Comparison of ENCODE assay signal across 15 cellular contexts in genomic region chr10:10871312-10871711, GRCh38.
DNase-seq lines count a peak whose midpoint lies in the region; ATAC-seq and TF ChIP-seq lines count a peak whose summit lies in the region.
"Had no signal": no experiment of that assay in that cellular context is flagged by ENCODE, and none has a peak within 500 bp of the region (broad histone marks: within the 10 kb centered on the region; RNA-seq: fewer than 3 reads in every experiment).

No MANE protein-coding gene starts in this region.

- intact Hi-C loops in esophagus muscularis mucosa (cut with DNase I) (no loop called here), stomach (cut with DNase I; ENCODE audit: low total_unique reads) (no loop called here)

- WGBS in esophagus muscularis mucosa = 57% methylated on average over 6 of the region's 6 CpGs
- WGBS in stomach, 5 donors = 80 to 90% (median 82%) methylated on average over 6 of the region's 6 CpGs

- TF ChIP-seq EP300 in esophagus muscularis mucosa (IDR thresholded peaks at IDR 0.05) (no peak), stomach (IDR thresholded peaks at IDR 0.05) (no peak)

- H3K4me3 ChIP-seq in SJCRH30 (peak overlapping the region; percentile 20), esophagus muscularis mucosa (no peak overlapping the region), muscle layer of duodenum (ENCODE audit: low read depth in 1 of 2, low read length in 2 of 2) (no peak overlapping the region), stomach (no peak overlapping the region)

- H3K27me3 ChIP-seq in SJCRH30 (no peaks in the 10 kb centered on the region), esophagus muscularis mucosa (no peaks in the 10 kb centered on the region), muscle layer of duodenum (ENCODE audit: low read depth, low read length) (no peaks in the 10 kb centered on the region), stomach (no peaks in the 10 kb centered on the region)

- ATAC-seq in GM19467 (IDR thresholded peaks at IDR 0.05; ENCODE audit: unreplicated experiment) = no peak
- ATAC-seq in stimulated activated naive CD8-positive, alpha-beta T cell treated with anti-CD3 and anti-CD28 coated beads, Interleukin-15, Interleukin-2, amounts not matched to agents 100 U/mL and 50 U/mL, for 24 hours = no peak
- ATAC-seq: T-helper 17 cell had no signal

- no peaks in the 10 kb centered on the region for H3K36me3 ChIP-seq in SJCRH30
- H3K36me3 ChIP-seq in esophagus muscularis mucosa = no peaks in the 10 kb centered on the region
- no peaks in the 10 kb centered on the region for H3K36me3 ChIP-seq in muscle layer of duodenum (ENCODE audit: control insufficient read depth in 1 of 2, insufficient read depth in 2 of 2, low read length in 2 of 2)
- H3K36me3 ChIP-seq in stomach = no peaks in the 10 kb centered on the region

- peaks cover 3% of the 10 kb centered on the region for H3K4me1 Mint-ChIP-seq in activated CD4-positive, alpha-beta T cell treated with anti-CD3 and anti-CD28 coated beads, Interleukin-2, amount 10 ng/mL, durations not matched to agents 7 days and 5 days
- H3K4me1 Mint-ChIP-seq: T-helper 17 cell had no signal

- TF ChIP-seq POLR2A in esophagus muscularis mucosa (IDR thresholded peaks at IDR 0.05; ENCODE audit: low read depth) (no peak), stomach (IDR thresholded peaks at IDR 0.05) (no peak)

- CTCF ChIA-PET in activated CD4-positive, alpha-beta T cell treated with anti-CD3 and anti-CD28 coated beads, Interleukin-2, amount 10 ng/mL, durations not matched to agents 7 days and 5 days (lab: Charles Lee) = no interaction called here

- H3K4me1 ChIP-seq in SJCRH30 (peaks cover 24% of the 10 kb centered on the region), esophagus muscularis mucosa (peaks cover 23 to 34% (median 28%) of the 10 kb centered on the region in 4 donors), muscle layer of duodenum (ENCODE audit: control insufficient read depth in 1 of 2, insufficient read depth in 2 of 2, low read length in 2 of 2) (peaks cover 7 to 16% of the 10 kb centered on the region in 2 donors), stomach (peaks cover 0 to 29% (median 15%) of the 10 kb centered on the region in 4 donors)

- peak overlapping the region; percentile 11 for H3K27ac ChIP-seq in SJCRH30
- peak overlapping the region; percentile 71 to 80 (median 74) for H3K27ac ChIP-seq in esophagus muscularis mucosa (replicated peaks in 1 of 4)
- peak overlapping the region; percentile 78 for H3K27ac ChIP-seq in muscle layer of duodenum (ENCODE audit: low read length)
- peak overlapping the region in 3 of 5 donors; percentile 43 to 61 (median 53) for H3K27ac ChIP-seq in stomach

- no peaks in the 10 kb centered on the region for H3K36me3 Mint-ChIP-seq in activated CD4-positive, alpha-beta T cell treated with anti-CD3 and anti-CD28 coated beads, Interleukin-2, amount 10 ng/mL, durations not matched to agents 7 days and 5 days (ENCODE audit: low read depth)
- H3K36me3 Mint-ChIP-seq: type B pancreatic cell had no signal

- H3K9me3 Mint-ChIP-seq in activated CD4-positive, alpha-beta T cell treated with anti-CD3 and anti-CD28 coated beads, Interleukin-2, amount 10 ng/mL, durations not matched to agents 7 days and 5 days = peaks cover 3% of the 10 kb centered on the region
- H3K9me3 Mint-ChIP-seq: type B pancreatic cell had no signal

- H3K9me3 ChIP-seq in SJCRH30 (replicated peaks) = no peaks in the 10 kb centered on the region
- H3K9me3 ChIP-seq in esophagus muscularis mucosa = no peaks in the 10 kb centered on the region
- no peaks in the 10 kb centered on the region for H3K9me3 ChIP-seq in muscle layer of duodenum (ENCODE audit: control insufficient read depth in 1 of 2, low read length in 2 of 2)
- H3K9me3 ChIP-seq in stomach = no peaks in the 10 kb centered on the region

- DNase-seq in SJCRH30 = peak in 1 of 2 experiments; percentile 31
- DNase-seq in esophagus muscularis mucosa (ENCODE audit: extremely low spot score) = no peak
- no peak for DNase-seq in stomach
- DNase-seq in activated effector memory CD4-positive, alpha-beta T cell treated with anti-CD3 and anti-CD28 coated beads, Interleukin-2, amount 50 U/mL, for 16 hours = no peak
- no peak for DNase-seq in stimulated activated naive CD8-positive, alpha-beta T cell treated with anti-CD3 and anti-CD28 coated beads, Interleukin-15, Interleukin-2, amounts not matched to agents 100 U/mL and 50 U/mL, for 24 hours
- DNase-seq in activated CD4-positive, alpha-beta T cell treated with anti-CD3 and anti-CD28 coated beads, Interleukin-2, amount 10 ng/mL, durations not matched to agents 7 days and 5 days = no peak
- DNase-seq: activated CD4-positive, alpha-beta T cell treated with anti-CD3 and anti-CD28 coated beads, Interleukin-2, amount 50 U/mL, for 1 hour; activated T-cell treated with anti-CD3 and anti-CD28 coated beads, Interleukin-2, amount 50 U/mL, for 48 hours; DMS153; NCI-H2029 treated with DMSO at 0.1 percent for 48 hours; NCI-H69; T-helper 17 cell had no signal

- TF ChIP-seq CTCF in esophagus muscularis mucosa (IDR thresholded peaks at IDR 0.05) (no peak), stomach (IDR thresholded peaks at IDR 0.05) (no peak)

- H3K27ac Mint-ChIP-seq in activated CD4-positive, alpha-beta T cell treated with anti-CD3 and anti-CD28 coated beads, Interleukin-2, amount 10 ng/mL, durations not matched to agents 7 days and 5 days = no peak overlapping the region
- H3K27ac Mint-ChIP-seq: T-helper 17 cell, type B pancreatic cell had no signal

- POLR2A ChIA-PET in activated CD4-positive, alpha-beta T cell treated with anti-CD3 and anti-CD28 coated beads, Interleukin-2, amount 10 ng/mL, durations not matched to agents 7 days and 5 days (lab: Charles Lee) = no interaction called here

- H3K4me3 Mint-ChIP-seq in activated CD4-positive, alpha-beta T cell treated with anti-CD3 and anti-CD28 coated beads, Interleukin-2, amount 10 ng/mL, durations not matched to agents 7 days and 5 days = no peak overlapping the region
- H3K4me3 Mint-ChIP-seq: T-helper 17 cell had no signal

- peaks cover 18% of the 10 kb centered on the region for H3K27me3 Mint-ChIP-seq in activated CD4-positive, alpha-beta T cell treated with anti-CD3 and anti-CD28 coated beads, Interleukin-2, amount 10 ng/mL, durations not matched to agents 7 days and 5 days

Comparison
In these comparisons a context has a peak if more than half of its experiments do, and no peak if none do; other contexts are left out.
1. H3K27ac ChIP-seq: peak in every context shown above with its lines; median percentile 78 in muscle layer of duodenum; 74 in esophagus muscularis mucosa; 53 in stomach; 11 in SJCRH30.